20 cellular contexts compared by ENCODE assay signal in genomic region chr18:484749-485464, GRCh38. TPM values are rescaled to one million over a fixed set of nuclear protein-coding genes. Genes with fewer than 3 reads are reported as not detected.
A peak's percentile ranks its signal among the peaks of the same experiment; 100 is the strongest.
DNase-seq lines count a peak whose midpoint lies in the region; ATAC-seq and TF ChIP-seq lines count a peak whose summit lies in the region.
"Had no signal": no experiment of that assay in that cellular context is flagged by ENCODE, and none has a peak within 500 bp of the region (broad histone marks: within the 10 kb centered on the region; RNA-seq: fewer than 3 reads in every experiment).

No MANE protein-coding gene starts in this region.

- DNase-seq in HT1080 (ENCODE audit: low read depth) (peak; percentile 35), mucosa of descending colon (no peak), HuH-7.5 (ENCODE audit: low spot score) (no peak), NCI-H748 (lab: John Stamatoyannopoulos, UW; ENCODE audit: unreplicated experiment) (no peak)
- no peak for DNase-seq in stimulated activated naive CD4-positive, alpha-beta T cell (lab: John Stamatoyannopoulos, UW)
- DNase-seq: activated CD8-positive, alpha-beta T cell treated with anti-CD3 and anti-CD28 coated beads for 36 hours; CD4-positive, alpha-beta memory T cell; cortex of kidney; foreskin melanocyte; KG1; NCI-H446; occipital lobe; stimulated activated CD4-positive, alpha-beta T cell treated with anti-CD3 and anti-CD28 coated beads, Interleukin-2, amount 100 ng/mL, for 24 hours had no signal

- ATAC-seq in GM18907 (IDR thresholded peaks at IDR 0.05; ENCODE audit: unreplicated experiment) (peak; percentile 95), HG02610 (IDR thresholded peaks at IDR 0.05; ENCODE audit: unreplicated experiment) (peak; percentile 74), mucosa of descending colon (peak; percentile 33), HG03521 (IDR thresholded peaks at IDR 0.05; ENCODE audit: unreplicated experiment) (no peak)
- ATAC-seq: activated CD8-positive, alpha-beta T cell treated with anti-CD3 and anti-CD28 coated beads for 36 hours; activated naive CD4-positive, alpha-beta T cell treated with anti-CD3 and anti-CD28 coated beads, Interleukin-2, amount 50 U/mL, for 72 hours; left lobe of liver had no signal

- H3K9me3 ChIP-seq in mucosa of descending colon = no peaks in the 10 kb centered on the region
- H3K9me3 ChIP-seq: HAP-1 had no signal

- H3K4me3 ChIP-seq in mucosa of descending colon = no peak overlapping the region
- H3K4me3 ChIP-seq: HAP-1, SK-N-MC had no signal

- no peak for TF ChIP-seq CTCF in mucosa of descending colon (IDR thresholded peaks at IDR 0.05)

- H3K4me1 ChIP-seq in mucosa of descending colon (ENCODE audit: low read depth) = no peaks in the 10 kb centered on the region
- H3K4me1 ChIP-seq: HAP-1 had no signal

- H3K36me3 ChIP-seq in mucosa of descending colon (ENCODE audit: low read depth) = no peaks in the 10 kb centered on the region
- H3K36me3 ChIP-seq: HAP-1 had no signal

- intact Hi-C loops in mucosa of descending colon (cut with DNase I, micrococcal nuclease) = no loop called here

RNA-seq across cellular contexts. Expression of gene COLEC12, which starts 15.6 kb away (rescaled TPM):
- not detected in 2 replicates for total RNA-seq in HT1080 (2014; rRNA removed; shearing (Covaris generic))
- 0.01 and 0.10 TPM in 2 replicates for polyA plus RNA-seq in HT1080 (2015; cell fraction: cytosol; rRNA removed)
- polyA plus RNA-seq in HT1080 (2015; cell fraction: nucleus; rRNA removed) = 0.10 and 0.11 TPM in 2 replicates
- 10 to 100 TPM in 1 of 3 donors, 1 to 10 TPM in 2; 2.4 to 12.1 (median 4.7) TPM for total RNA-seq in mucosa of descending colon
- total RNA-seq: activated CD8-positive, alpha-beta T cell treated with anti-CD3 and anti-CD28 coated beads for 36 hours; activated naive CD4-positive, alpha-beta T cell treated with anti-CD3 and anti-CD28 coated beads, Interleukin-2, amount 50 U/mL, for 72 hours had no signal
- polyA plus RNA-seq: CD4-positive, alpha-beta memory T cell had no signal
